Comparison of ENCODE assay signal across 1 cellular context in the genomic region with DNA sequence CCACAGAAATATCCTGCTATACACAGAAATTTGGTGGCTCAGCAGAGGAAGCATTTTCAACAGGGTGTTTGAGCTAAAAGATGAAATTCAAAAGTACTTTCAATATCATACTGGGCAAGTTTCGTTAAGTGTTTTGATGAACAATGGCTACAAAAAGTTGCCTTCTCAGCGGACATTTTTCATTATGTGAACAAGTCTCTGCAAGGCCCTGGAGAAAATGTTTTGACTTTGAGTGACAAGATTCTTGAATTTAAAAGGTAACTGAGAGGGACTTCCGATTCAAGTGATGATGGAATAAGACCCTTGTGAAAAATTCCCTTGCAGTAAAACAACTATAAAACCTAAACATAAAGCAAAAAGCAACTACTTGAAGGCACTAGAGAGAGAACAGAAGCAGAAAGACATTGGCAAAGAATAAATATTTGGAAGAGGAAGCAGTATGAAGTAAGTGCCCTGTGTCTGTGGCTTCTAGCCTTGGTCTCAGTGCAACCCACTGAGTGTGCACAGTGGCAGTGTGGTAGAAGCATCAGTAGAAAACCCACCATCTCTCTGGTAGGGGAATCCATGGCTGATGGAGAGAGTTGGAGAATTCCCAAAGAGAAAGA.
TF ChIP-seq lines count a peak whose summit lies in the region.

No MANE protein-coding gene starts in this region.

TF ChIP-seq in HepG2, 621 proteins besides CTCF, POLR2A, EP300 and RAD21 (continued from another document):
- no peak for TF ChIP-seq PRDM15 (CRISPR knock-in tag; IDR thresholded peaks at IDR 0.05)
- TF ChIP-seq ZNF235 (CRISPR knock-in tag; IDR thresholded peaks at IDR 0.05; ENCODE audit: borderline replicate concordance): no peak
- TF ChIP-seq SETDB1 (CRISPR knock-in tag; IDR thresholded peaks at IDR 0.05; ENCODE audit: borderline replicate concordance): no peak
- TF ChIP-seq ZNF850 (CRISPR knock-in tag; conservative IDR thresholded peaks at IDR 0.05): no peak
- no peak for TF ChIP-seq SP140L (CRISPR knock-in tag; IDR thresholded peaks at IDR 0.05; ENCODE audit: borderline replicate concordance)
- TF ChIP-seq ZNF572 (CRISPR knock-in tag; IDR thresholded peaks at IDR 0.05): no peak
- TF ChIP-seq CHCHD3 (CRISPR knock-in tag; IDR thresholded peaks at IDR 0.05): no peak
- TF ChIP-seq ATF3 (CRISPR knock-in tag; IDR thresholded peaks at IDR 0.05): no peak
- TF ChIP-seq AGO1 (IDR thresholded peaks at IDR 0.05; ENCODE audit: low read depth, low read length, poor library complexity, severe bottlenecking): no peak
- TF ChIP-seq MBD4 (IDR thresholded peaks at IDR 0.05; ENCODE audit: borderline replicate concordance, low read length): no peak
- TF ChIP-seq USF2 (IDR thresholded peaks at IDR 0.05; ENCODE audit: low read depth, low read length): no peak
- TF ChIP-seq USF2 (CRISPR knock-in tag; IDR thresholded peaks at IDR 0.05; ENCODE audit: borderline replicate concordance): no peak
- TF ChIP-seq ZNF788 (CRISPR knock-in tag; IDR thresholded peaks at IDR 0.05; ENCODE audit: borderline replicate concordance): no peak
- TF ChIP-seq GPN1 (CRISPR knock-in tag; IDR thresholded peaks at IDR 0.05; ENCODE audit: borderline replicate concordance): no peak
TF ChIP-seq in HepG2: peak in this region for 0.
